ENCODE assay signal across 9 cellular contexts in the genomic region with DNA sequence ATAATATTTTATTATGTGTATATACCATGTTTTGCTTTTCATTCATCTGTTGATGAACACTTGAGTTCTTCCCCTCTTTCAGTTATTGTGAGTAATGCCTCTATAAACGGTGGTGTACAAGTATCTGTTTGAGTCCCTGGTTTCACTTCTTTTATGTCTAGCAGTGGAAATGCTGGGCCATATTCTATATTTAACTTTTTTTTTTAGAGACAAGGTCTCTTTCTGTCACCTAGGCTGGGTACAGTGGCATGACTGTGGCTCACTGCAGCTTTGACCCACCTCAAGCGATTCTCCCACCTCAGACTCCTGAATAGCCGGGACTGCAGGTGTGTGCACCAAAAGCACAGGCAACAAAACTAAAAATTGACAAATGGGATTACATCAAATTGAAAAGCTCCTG. TPM values are rescaled to one million over a fixed set of nuclear protein-coding genes. Genes with fewer than 3 reads are reported as not detected.
DNase-seq lines count a peak whose midpoint lies in the region; ATAC-seq lines count a peak whose summit lies in the region.
"Had no signal": no experiment of that assay in that cellular context is flagged by ENCODE, and none has a peak within 500 bp of the region (broad histone marks: within the 10 kb centered on the region; RNA-seq: fewer than 3 reads in every experiment).

No MANE protein-coding gene starts in this region.

- H3K4me1 Mint-ChIP-seq in activated naive CD4-positive, alpha-beta T cell treated with anti-CD3 and anti-CD28 coated beads, Interleukin-2, amount 50 U/mL, for 24 hours = peaks cover 48% of the 10 kb centered on the region

- H3K27me3 Mint-ChIP-seq in activated naive CD4-positive, alpha-beta T cell treated with anti-CD3 and anti-CD28 coated beads, Interleukin-2, amount 50 U/mL, for 24 hours = no peaks in the 10 kb centered on the region

- no peaks in the 10 kb centered on the region for H3K9me3 Mint-ChIP-seq in activated naive CD4-positive, alpha-beta T cell treated with anti-CD3 and anti-CD28 coated beads, Interleukin-2, amount 50 U/mL, for 24 hours

- H3K4me3 Mint-ChIP-seq in activated naive CD4-positive, alpha-beta T cell treated with anti-CD3 and anti-CD28 coated beads, Interleukin-2, amount 50 U/mL, for 24 hours = peak overlapping the region; percentile 85

- peak overlapping the region; percentile 99 for H3K27ac Mint-ChIP-seq in activated naive CD4-positive, alpha-beta T cell treated with anti-CD3 and anti-CD28 coated beads, Interleukin-2, amount 50 U/mL, for 24 hours

- no peak for DNase-seq in activated gamma-delta T cell treated with Interleukin-2 at 50 U/mL for 16 hours
- no peak for DNase-seq in iPS-NIHi11 (ENCODE audit: low spot score)
- DNase-seq in mucosa of gallbladder (ENCODE audit: low spot score) = no peak
- no peak for DNase-seq in NCI-H2171 treated with DMSO at 0.1 percent for 48 hours (lab: John Stamatoyannopoulos, UW)
- DNase-seq: cortex of kidney had no signal

- peak; percentile 82 for ATAC-seq in GM18520 (IDR thresholded peaks at IDR 0.05; ENCODE audit: unreplicated experiment)
- peak; percentile 70 for ATAC-seq in GM21515 (IDR thresholded peaks at IDR 0.05; ENCODE audit: unreplicated experiment)
- peak; percentile 86 for ATAC-seq in HG03378 (IDR thresholded peaks at IDR 0.05; ENCODE audit: unreplicated experiment)

- H3K36me3 Mint-ChIP-seq in activated naive CD4-positive, alpha-beta T cell treated with anti-CD3 and anti-CD28 coated beads, Interleukin-2, amount 50 U/mL, for 24 hours = peaks cover 19% of the 10 kb centered on the region

RNA-seq across cellular contexts. Expression of gene GOLM2, which starts 19.9 kb away (rescaled TPM):
- total RNA-seq in mucosa of gallbladder = 108 TPM
